In genomic region chr5:84382363-84383295, GRCh38 we compare ENCODE assay signal across 8 cellular contexts. TPM values are rescaled to one million over a fixed set of nuclear protein-coding genes. Genes with fewer than 3 reads are reported as not detected.
DNase-seq lines count a peak whose midpoint lies in the region; ATAC-seq, FAIRE-seq and TF ChIP-seq lines count a peak whose summit lies in the region.

No MANE protein-coding gene starts in this region.

- no peak for FAIRE-seq in pancreas (lab: Jason Lieb, UNC)

- ATAC-seq in Right ventricle myocardium superior (ENCODE audit: poor library complexity) (peak; percentile 60), pancreas (peak; percentile 43 to 70 (median 66)), HG02588 (IDR thresholded peaks at IDR 0.05; ENCODE audit: unreplicated experiment) (no peak), GM21367 (IDR thresholded peaks at IDR 0.05; ENCODE audit: unreplicated experiment) (no peak)

- peak overlapping the region; percentile 23 for H3K27ac Mint-ChIP-seq in activated T-helper 1 cell treated with anti-CD3 and anti-CD28 coated beads, Interleukin-12 subunit alpha, Interleukin-12 subunit beta, Interleukin-2, Interleukin-4 antibody, amounts not matched to agents 30 ng/mL and 10 ng/mL and 1 ng/mL, durations not matched to agents 14 hours and 24 hours and 36 hours

- peaks cover 11% of the 10 kb centered on the region for H3K4me1 Mint-ChIP-seq in activated T-helper 1 cell treated with anti-CD3 and anti-CD28 coated beads, Interleukin-12 subunit alpha, Interleukin-12 subunit beta, Interleukin-2, Interleukin-4 antibody, amounts not matched to agents 30 ng/mL and 10 ng/mL and 1 ng/mL, durations not matched to agents 14 hours and 24 hours and 36 hours (ENCODE audit: low read depth)

- H3K4me3 ChIP-seq in AG10803 (ENCODE audit: low read length) (peak overlapping the region; percentile 64), pancreas (peak overlapping the region in 3 of 4 donors; percentile 2 to 40 (median 11))

- 2% methylated on average over 44 to 45 of the region's 45 CpGs for WGBS in pancreas, 2 donors

- H3K36me3 ChIP-seq in pancreas, result no peaks in the 10 kb centered on the region

- H3K4me3 Mint-ChIP-seq in activated T-helper 1 cell treated with anti-CD3 and anti-CD28 coated beads, Interleukin-12 subunit alpha, Interleukin-12 subunit beta, Interleukin-2, Interleukin-4 antibody, amounts not matched to agents 30 ng/mL and 10 ng/mL and 1 ng/mL, durations not matched to agents 14 hours and 24 hours and 36 hours, result no peak overlapping the region

- peak overlapping the region in 1 of 4 donors; percentile 29 for H3K27ac ChIP-seq in pancreas

- peaks cover 39% of the 10 kb centered on the region for H3K27me3 Mint-ChIP-seq in activated T-helper 1 cell treated with anti-CD3 and anti-CD28 coated beads, Interleukin-12 subunit alpha, Interleukin-12 subunit beta, Interleukin-2, Interleukin-4 antibody, amounts not matched to agents 30 ng/mL and 10 ng/mL and 1 ng/mL, durations not matched to agents 14 hours and 24 hours and 36 hours (ENCODE audit: insufficient read depth)

- no peaks in the 10 kb centered on the region for H3K36me3 Mint-ChIP-seq in activated T-helper 1 cell treated with anti-CD3 and anti-CD28 coated beads, Interleukin-12 subunit alpha, Interleukin-12 subunit beta, Interleukin-2, Interleukin-4 antibody, amounts not matched to agents 30 ng/mL and 10 ng/mL and 1 ng/mL, durations not matched to agents 14 hours and 24 hours and 36 hours (ENCODE audit: low read depth)

- DNase-seq in AG10803 (ENCODE audit: low read depth), result peak; percentile 24
- peak; percentile 42 for DNase-seq in KG1 (lab: John Stamatoyannopoulos, UW)
- no peak for DNase-seq in activated T-helper 1 cell treated with anti-CD3 and anti-CD28 coated beads, Interleukin-12 subunit alpha, Interleukin-12 subunit beta, Interleukin-2, Interleukin-4 antibody, amounts not matched to agents 30 ng/mL and 10 ng/mL and 1 ng/mL, durations not matched to agents 14 hours and 24 hours and 36 hours (ENCODE audit: low spot score)
- DNase-seq in Right ventricle myocardium superior, result peak; percentile 48
- peak in 4 of 6 donors; percentile 10 to 66 (median 36) for DNase-seq in pancreas
- no peak for DNase-seq in effector CD8-positive, alpha-beta T cell (lab: John Stamatoyannopoulos, UW)

- no peak for TF ChIP-seq CTCF in AG10803 (conservative IDR thresholded peaks at IDR 0.05; ENCODE audit: low read length)
- TF ChIP-seq CTCF in pancreas (IDR thresholded peaks at IDR 0.05), result no peak

- H3K9me3 ChIP-seq in pancreas, result no peaks in the 10 kb centered on the region

- H3K27me3 ChIP-seq in pancreas, result peaks cover 0 to 24% (median 6%) of the 10 kb centered on the region in 4 donors

- H3K9me3 Mint-ChIP-seq in activated T-helper 1 cell treated with anti-CD3 and anti-CD28 coated beads, Interleukin-12 subunit alpha, Interleukin-12 subunit beta, Interleukin-2, Interleukin-4 antibody, amounts not matched to agents 30 ng/mL and 10 ng/mL and 1 ng/mL, durations not matched to agents 14 hours and 24 hours and 36 hours, result no peaks in the 10 kb centered on the region

- intact Hi-C loops in activated T-helper 1 cell treated with anti-CD3 and anti-CD28 coated beads, Interleukin-12 subunit alpha, Interleukin-12 subunit beta, Interleukin-2, Interleukin-4 antibody, amounts not matched to agents 30 ng/mL and 10 ng/mL and 1 ng/mL, durations not matched to agents 14 hours and 24 hours and 36 hours (cut with micrococcal nuclease), result no loop called here
- intact Hi-C loops in Right ventricle myocardium superior (cut with DNase I) (no loop called here), pancreas (cut with DNase I) (no loop called here)

- H3K4me1 ChIP-seq in pancreas, result peaks cover 0 to 3% (median 0%) of the 10 kb centered on the region in 3 donors

RNA-seq across cellular contexts. Expression of gene EDIL3, which starts 2.1 kb away (rescaled TPM):
- not detected in 2 replicates for total RNA-seq in activated T-helper 1 cell treated with anti-CD3 and anti-CD28 coated beads, Interleukin-12 subunit alpha, Interleukin-12 subunit beta, Interleukin-2, Interleukin-4 antibody, amounts not matched to agents 30 ng/mL and 10 ng/mL and 1 ng/mL, durations not matched to agents 14 hours and 24 hours and 36 hours
- total RNA-seq in Right ventricle myocardium superior (1.7 TPM), pancreas (1 to 10 TPM in 3 of 6 donors, under 1 TPM in 3; 0.63 to 4.9 (median 1.4) TPM)
- polyA plus RNA-seq in pancreas, result 1 to 10 TPM; 1.3 to 9.7 TPM

Comparison
In these comparisons a context has a peak if more than half of its experiments do, and no peak if none do; other contexts are left out.
1. DNase-seq: peak in AG10803 (single experiment), KG1 (single experiment), Right ventricle myocardium superior (single experiment) and pancreas (4 of 6); none in activated T-helper 1 cell treated with anti-CD3 and anti-CD28 coated beads, Interleukin-12 subunit alpha, Interleukin-12 subunit beta, Interleukin-2, Interleukin-4 antibody, amounts not matched to agents 30 ng/mL and 10 ng/mL and 1 ng/mL, durations not matched to agents 14 hours and 24 hours and 36 hours (single experiment) and effector CD8-positive, alpha-beta T cell (single experiment).
2. ATAC-seq: peak in Right ventricle myocardium superior (single experiment) and pancreas (4 of 4); none in HG02588 (single experiment) and GM21367 (single experiment).